ENCODE assay signal across 1 cellular context in the genomic region with DNA sequence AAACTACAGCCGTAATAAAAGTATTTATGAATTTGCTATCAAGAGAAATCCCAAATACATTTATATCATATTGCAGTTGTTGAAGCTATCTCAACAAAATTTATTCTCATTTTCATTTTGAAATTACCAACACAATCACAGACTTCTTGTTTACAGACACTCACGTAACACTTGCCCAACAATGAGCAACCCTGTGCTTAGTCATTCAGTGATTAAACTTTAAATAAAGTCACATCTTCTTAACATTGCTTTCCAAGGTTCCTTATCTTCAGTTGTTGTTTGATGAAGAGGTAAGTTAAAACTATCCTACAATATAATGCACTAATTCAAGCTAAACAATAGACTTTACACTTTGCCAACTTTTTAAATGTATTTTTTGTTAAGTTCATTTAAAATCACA.
TF ChIP-seq lines count a peak whose summit lies in the region.

No MANE protein-coding gene starts in this region.

TF ChIP-seq in IMR-90, 13 proteins besides CTCF, POLR2A, EP300 and RAD21 (continued from another document):
- TF ChIP-seq, protein P1, sequence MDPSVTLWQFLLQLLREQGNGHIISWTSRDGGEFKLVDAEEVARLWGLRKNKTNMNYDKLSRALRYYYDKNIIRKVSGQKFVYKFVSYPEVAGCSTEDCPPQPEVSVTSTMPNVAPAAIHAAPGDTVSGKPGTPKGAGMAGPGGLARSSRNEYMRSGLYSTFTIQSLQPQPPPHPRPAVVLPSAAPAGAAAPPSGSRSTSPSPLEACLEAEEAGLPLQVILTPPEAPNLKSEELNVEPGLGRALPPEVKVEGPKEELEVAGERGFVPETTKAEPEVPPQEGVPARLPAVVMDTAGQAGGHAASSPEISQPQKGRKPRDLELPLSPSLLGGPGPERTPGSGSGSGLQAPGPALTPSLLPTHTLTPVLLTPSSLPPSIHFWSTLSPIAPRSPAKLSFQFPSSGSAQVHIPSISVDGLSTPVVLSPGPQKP (IDR thresholded peaks at IDR 0.05; ENCODE audit: borderline replicate concordance, low read depth, low read length): no peak
- TF ChIP-seq BHLHE40 (IDR thresholded peaks at IDR 0.05; ENCODE audit: low read depth, low read length) (peak; percentile 24; the same call in 1 of the 2 replicates), NFE2L2 (IDR thresholded peaks at IDR 0.05; ENCODE audit: low read depth, low read length) (peak; percentile 64; the same call in 1 of the 2 replicates), FOS (IDR thresholded peaks at IDR 0.05; ENCODE audit: low read depth, low read length) (peak; percentile 82)
- TF ChIP-seq, protein P2, sequence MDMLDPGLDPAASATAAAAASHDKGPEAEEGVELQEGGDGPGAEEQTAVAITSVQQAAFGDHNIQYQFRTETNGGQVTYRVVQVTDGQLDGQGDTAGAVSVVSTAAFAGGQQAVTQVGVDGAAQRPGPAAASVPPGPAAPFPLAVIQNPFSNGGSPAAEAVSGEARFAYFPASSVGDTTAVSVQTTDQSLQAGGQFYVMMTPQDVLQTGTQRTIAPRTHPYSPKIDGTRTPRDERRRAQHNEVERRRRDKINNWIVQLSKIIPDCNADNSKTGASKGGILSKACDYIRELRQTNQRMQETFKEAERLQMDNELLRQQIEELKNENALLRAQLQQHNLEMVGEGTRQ (IDR thresholded peaks at IDR 0.05; ENCODE audit: low read depth, low read length): no peak
